In genomic region chr4:140833280-140833679, GRCh38 we compare ENCODE assay signal across 31 cellular contexts.
"Had no signal": no experiment of that assay in that cellular context is flagged by ENCODE, and none has a peak within 500 bp of the region (broad histone marks: within the 10 kb centered on the region; RNA-seq: fewer than 3 reads in every experiment).

No MANE protein-coding gene starts in this region.

- H3K27me3 ChIP-seq: ascending aorta, breast epithelium, cardiac muscle cell, colonic mucosa, esophagus muscularis mucosa, foreskin keratinocyte, gastrocnemius medialis had no signal

- H3K4me3 ChIP-seq: ascending aorta, breast epithelium, cardiac muscle cell, colonic mucosa, dorsolateral prefrontal cortex, esophagus muscularis mucosa, gastrocnemius medialis had no signal

- H3K27ac ChIP-seq: ascending aorta, breast epithelium, cardiac muscle cell, colonic mucosa, dorsolateral prefrontal cortex, esophagus muscularis mucosa, foreskin keratinocyte, gastrocnemius medialis had no signal

- H3K4me1 Mint-ChIP-seq: activated CD4-positive, alpha-beta memory T cell treated with anti-CD3 and anti-CD28 coated beads, Interleukin-2, amount 10 ng/mL, durations not matched to agents 7 days and 5 days; activated CD4-positive, alpha-beta T cell treated with anti-CD3 and anti-CD28 coated beads for 36 hours; activated CD4-positive, alpha-beta T cell treated with anti-CD3 and anti-CD28 coated beads, Interleukin-2, amount 10 ng/mL, durations not matched to agents 24 days and 14 days; activated naive CD4-positive, alpha-beta T cell treated with anti-CD3 and anti-CD28 coated beads, Interleukin-2, amount 10 ng/mL, durations not matched to agents 7 days and 5 days; activated naive CD8-positive, alpha-beta T cell treated with anti-CD3 and anti-CD28 coated beads, Interleukin-2, amount 10 ng/mL, durations not matched to agents 7 days and 5 days had no signal

- H3K27me3 Mint-ChIP-seq: activated naive CD8-positive, alpha-beta T cell treated with anti-CD3 and anti-CD28 coated beads, Interleukin-2, amount 10 ng/mL, durations not matched to agents 7 days and 5 days; brain had no signal

- H3K36me3 Mint-ChIP-seq: activated naive CD4-positive, alpha-beta T cell treated with anti-CD3 and anti-CD28 coated beads, Interleukin-2, amount 10 ng/mL, durations not matched to agents 7 days and 5 days; activated naive CD8-positive, alpha-beta T cell treated with anti-CD3 and anti-CD28 coated beads, Interleukin-2, amount 10 ng/mL, durations not matched to agents 7 days and 5 days; brain had no signal

- H3K4me3 Mint-ChIP-seq: activated CD4-positive, alpha-beta memory T cell treated with anti-CD3 and anti-CD28 coated beads, Interleukin-2, amount 10 ng/mL, durations not matched to agents 7 days and 5 days; activated CD4-positive, alpha-beta T cell treated with anti-CD3 and anti-CD28 coated beads for 36 hours; activated CD4-positive, alpha-beta T cell treated with anti-CD3 and anti-CD28 coated beads, Interleukin-2, amount 10 ng/mL, durations not matched to agents 24 days and 14 days; activated naive CD4-positive, alpha-beta T cell treated with anti-CD3 and anti-CD28 coated beads, Interleukin-2, amount 10 ng/mL, durations not matched to agents 7 days and 5 days; activated naive CD8-positive, alpha-beta T cell treated with anti-CD3 and anti-CD28 coated beads, Interleukin-2, amount 10 ng/mL, durations not matched to agents 7 days and 5 days; activated T-cell treated with anti-CD3 and anti-CD28 coated beads, Interleukin-2, amount 50 U/mL, for 24 hours; activated T-cell treated with anti-CD3 and anti-CD28 coated beads, Interleukin-2, amount 50 U/mL, for 72 hours; brain; endodermal cell had no signal

- ATAC-seq: activated CD4-positive, alpha-beta T cell treated with anti-CD3 and anti-CD28 coated beads for 36 hours; activated naive CD4-positive, alpha-beta T cell treated with anti-CD3 and anti-CD28 coated beads, Interleukin-2, amount 50 U/mL, for 72 hours; activated T-cell treated with anti-CD3 and anti-CD28 coated beads, Interleukin-2, amount 50 U/mL, for 72 hours; foreskin keratinocyte; gastrocnemius medialis had no signal

- H3K9me3 Mint-ChIP-seq: activated CD4-positive, alpha-beta memory T cell treated with anti-CD3 and anti-CD28 coated beads, Interleukin-2, amount 10 ng/mL, durations not matched to agents 7 days and 5 days; activated naive CD8-positive, alpha-beta T cell treated with anti-CD3 and anti-CD28 coated beads, Interleukin-2, amount 10 ng/mL, durations not matched to agents 7 days and 5 days; activated T-cell treated with anti-CD3 and anti-CD28 coated beads, Interleukin-2, amount 50 U/mL, for 24 hours; endodermal cell had no signal

- H3K36me3 ChIP-seq: ascending aorta, breast epithelium, cardiac muscle cell, colonic mucosa, esophagus muscularis mucosa, gastrocnemius medialis had no signal

- H3K27ac Mint-ChIP-seq: activated CD4-positive, alpha-beta memory T cell treated with anti-CD3 and anti-CD28 coated beads, Interleukin-2, amount 10 ng/mL, durations not matched to agents 7 days and 5 days; activated CD4-positive, alpha-beta T cell treated with anti-CD3 and anti-CD28 coated beads for 36 hours; activated CD4-positive, alpha-beta T cell treated with anti-CD3 and anti-CD28 coated beads, Interleukin-2, amount 10 ng/mL, durations not matched to agents 24 days and 14 days; activated naive CD4-positive, alpha-beta T cell treated with anti-CD3 and anti-CD28 coated beads, Interleukin-2, amount 10 ng/mL, durations not matched to agents 7 days and 5 days; activated naive CD4-positive, alpha-beta T cell treated with anti-CD3 and anti-CD28 coated beads, Interleukin-2, amount 50 U/mL, for 72 hours; activated naive CD8-positive, alpha-beta T cell treated with anti-CD3 and anti-CD28 coated beads, Interleukin-2, amount 10 ng/mL, durations not matched to agents 7 days and 5 days; activated T-cell treated with anti-CD3 and anti-CD28 coated beads, Interleukin-2, amount 50 U/mL, for 24 hours; activated T-cell treated with anti-CD3 and anti-CD28 coated beads, Interleukin-2, amount 50 U/mL, for 72 hours; brain; endodermal cell had no signal

- H3K4me1 ChIP-seq: ascending aorta, breast epithelium, colonic mucosa, foreskin keratinocyte, gastrocnemius medialis had no signal

- DNase-seq: activated CD4-positive, alpha-beta memory T cell treated with anti-CD3 and anti-CD28 coated beads, Interleukin-2, amount 10 ng/mL, durations not matched to agents 7 days and 5 days; activated CD4-positive, alpha-beta T cell treated with anti-CD3 and anti-CD28 coated beads for 36 hours; activated CD4-positive, alpha-beta T cell treated with anti-CD3 and anti-CD28 coated beads, Interleukin-2, amount 10 ng/mL, durations not matched to agents 24 days and 14 days; activated CD4-positive, alpha-beta T cell treated with anti-CD3 and anti-CD28 coated beads, Interleukin-2, amount 50 U/mL, for 4 hours; activated CD4-positive, CD25-positive, alpha-beta regulatory T cell; activated CD4-positive, CD25-positive, alpha-beta regulatory T cell treated with anti-CD3 and anti-CD28 coated beads, Interleukin-2, amount 50 U/mL, for 72 hours; activated CD8-positive, alpha-beta memory T cell treated with anti-CD3 and anti-CD28 coated beads, Interleukin-2, amount 50 U/mL, for 48 hours; activated gamma-delta T cell; activated naive CD4-positive, alpha-beta T cell; activated naive CD4-positive, alpha-beta T cell treated with anti-CD3 and anti-CD28 coated beads, Interleukin-2, amount 10 ng/mL, durations not matched to agents 7 days and 5 days; activated naive CD8-positive, alpha-beta T cell treated with anti-CD3 and anti-CD28 coated beads, Interleukin-2, amount 10 ng/mL, durations not matched to agents 7 days and 5 days; activated T-cell treated with anti-CD3 and anti-CD28 coated beads for 4 hours; activated T-cell treated with anti-CD3 and anti-CD28 coated beads, Interleukin-2, amount 50 U/mL, for 24 hours; activated T-cell treated with anti-CD3 and anti-CD28 coated beads, Interleukin-2, amount 50 U/mL, for 72 hours; central memory CD4-positive, alpha-beta T cell; cerebellar nuclear complex; colonic mucosa; dorsolateral prefrontal cortex; effector memory CD4-positive, alpha-beta T cell; endodermal cell; erythroblast; foreskin keratinocyte; gastrocnemius medialis; glutamatergic neuron; T-helper 2 cell had no signal

- H3K9me3 ChIP-seq: ascending aorta, breast epithelium, colonic mucosa, esophagus muscularis mucosa, gastrocnemius medialis had no signal
